In the genomic region with DNA sequence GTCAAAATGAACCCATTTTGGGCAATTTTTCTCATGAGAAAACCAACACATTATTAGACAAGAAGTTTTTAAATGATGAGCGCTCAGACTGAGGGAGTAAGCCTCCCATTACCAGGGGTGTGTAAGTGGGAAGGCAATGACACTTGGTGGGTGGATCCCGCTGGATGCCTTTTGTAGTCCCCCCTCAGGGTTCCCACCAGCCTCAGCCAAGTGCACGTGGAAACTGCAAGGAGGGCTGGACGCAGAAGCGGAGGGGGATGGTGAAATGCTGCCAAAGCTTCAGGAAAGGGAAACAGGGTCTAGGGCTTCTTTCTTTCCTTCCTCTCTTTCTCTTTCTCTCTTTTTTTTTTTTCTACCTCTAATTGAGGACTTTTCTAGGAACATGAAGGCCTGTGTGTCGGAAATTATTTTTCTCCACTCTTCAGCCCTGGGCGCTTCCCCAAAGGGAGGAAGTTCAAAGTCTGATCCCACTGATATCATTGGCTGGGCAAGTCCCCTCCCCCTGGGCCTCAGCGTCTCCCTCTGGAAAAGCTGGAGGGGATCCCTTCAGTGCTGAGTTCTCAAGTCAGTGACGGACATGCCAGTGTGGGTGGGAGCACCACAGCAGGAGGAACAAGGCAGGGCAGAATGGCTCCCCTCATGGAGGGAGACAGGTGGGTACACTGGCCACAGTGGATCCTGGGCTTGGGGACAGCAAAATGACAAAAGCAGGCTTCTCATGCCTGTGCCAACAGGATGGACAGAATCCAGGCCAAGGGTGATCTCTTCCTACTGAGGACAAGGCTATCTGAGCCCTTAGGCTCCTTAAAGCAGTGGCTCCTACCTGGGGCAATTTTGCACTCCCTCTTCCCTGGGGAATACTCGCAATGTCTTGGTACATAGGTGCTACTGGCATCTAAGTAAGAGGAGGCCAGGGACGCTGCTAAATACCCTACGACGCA, we compare ENCODE assay signal across 21 cellular contexts. TPM values are rescaled to one million over a fixed set of nuclear protein-coding genes. Genes with fewer than 3 reads are reported as not detected.
DNase-seq lines count a peak whose midpoint lies in the region; ATAC-seq lines count a peak whose summit lies in the region.
"Had no signal": no experiment of that assay in that cellular context is flagged by ENCODE, and none has a peak within 500 bp of the region (broad histone marks: within the 10 kb centered on the region; RNA-seq: fewer than 3 reads in every experiment).

No MANE protein-coding gene starts in this region.

- H3K14ac ChIP-seq in mesenchymal stem cell (ENCODE audit: low read length in 2 of 2) = peak overlapping the region in 1 of 2 experiments; percentile 19

- no peak for ATAC-seq in stimulated activated naive B cell treated with anti-CD40 and anti-IgM and Interleukin-4, amounts not matched to agents 10 μg/mL and 1 μg/mL and 100 μg/mL, for 72 hours (replicated peaks)
- ATAC-seq in GM18519 (IDR thresholded peaks at IDR 0.05; ENCODE audit: low FRiP score, unreplicated experiment) = no peak
- ATAC-seq: SK-N-SH treated with all-trans-retinoic acid at 6 μM for 48 hours, T-helper 17 cell had no signal

- peak overlapping the region; percentile 71 for H4K91ac ChIP-seq in mesenchymal stem cell (ENCODE audit: low read length)

- H2BK15ac ChIP-seq in mesenchymal stem cell (ENCODE audit: low read depth, poor library complexity, severe bottlenecking) = no peak overlapping the region

- no peak overlapping the region for H3K27ac ChIP-seq in mesenchymal stem cell (ENCODE audit: low read length, poor library complexity, severe bottlenecking)
- H3K27ac ChIP-seq: HL-60 had no signal

- H3K9ac ChIP-seq in mesenchymal stem cell (ENCODE audit: low read length) = no peak overlapping the region

- peaks cover 26% of the 10 kb centered on the region for H3K79me1 ChIP-seq in mesenchymal stem cell (replicated peaks; ENCODE audit: low read length, poor library complexity, severe bottlenecking)

- no peak overlapping the region for H2AFZ ChIP-seq in mesenchymal stem cell (ENCODE audit: low read depth, low read length)

- peaks cover 45% of the 10 kb centered on the region for H3K4me1 ChIP-seq in mesenchymal stem cell (ENCODE audit: control insufficient read depth, insufficient read depth, low read depth, low read length)

- H2BK12ac ChIP-seq in mesenchymal stem cell (ENCODE audit: low read length in 2 of 2) = peak overlapping the region; percentile 24 to 49

- H3K4ac ChIP-seq in mesenchymal stem cell (ENCODE audit: low read depth in 1 of 2, low read length in 2 of 2) = peak overlapping the region in 1 of 2 experiments; percentile 42

- H3K4me2 ChIP-seq in mesenchymal stem cell (ENCODE audit: low read length, poor library complexity, severe bottlenecking) = no peak overlapping the region

- peak overlapping the region in 1 of 2 experiments; percentile 69 for H3K18ac ChIP-seq in mesenchymal stem cell (ENCODE audit: low read depth in 1 of 2, low read length in 2 of 2)

- peaks cover 70% of the 10 kb centered on the region for H3K4me1 Mint-ChIP-seq in dendritic cell treated with granulocyte-macrophage colony-stimulating factor and Interleukin-4, amounts not matched to agents 40 ng/mL and 50 ng/mL, for 4 days (ENCODE audit: low read depth)
- peaks cover 2 to 5% of the 10 kb centered on the region in 2 donors for H3K4me1 Mint-ChIP-seq in stimulated activated naive B cell treated with anti-CD40 and anti-IgM and Interleukin-4, amounts not matched to agents 10 μg/mL and 1 μg/mL and 100 μg/mL, for 72 hours

- peaks cover 11% of the 10 kb centered on the region for H3K36me3 Mint-ChIP-seq in dendritic cell treated with granulocyte-macrophage colony-stimulating factor and Interleukin-4, amounts not matched to agents 40 ng/mL and 50 ng/mL, for 4 days (ENCODE audit: low read depth)
- peaks cover 0 to 3% of the 10 kb centered on the region in 2 donors for H3K36me3 Mint-ChIP-seq in stimulated activated naive B cell treated with anti-CD40 and anti-IgM and Interleukin-4, amounts not matched to agents 10 μg/mL and 1 μg/mL and 100 μg/mL, for 72 hours

- 94% methylated on average over 11 of the region's 13 CpGs for WGBS in mesenchymal stem cell

- H2AK5ac ChIP-seq in mesenchymal stem cell (ENCODE audit: low read length, severe bottlenecking) = peak overlapping the region; percentile 17

- intact Hi-C loops in dendritic cell treated with granulocyte-macrophage colony-stimulating factor and Interleukin-4, amounts not matched to agents 40 ng/mL and 50 ng/mL, for 4 days (cut with micrococcal nuclease) = loop anchor here (5.0 kb wide), 2 partner anchors 64 to 139 kb away; partner anchors contain the start of gene SHB

- H3K23ac ChIP-seq in mesenchymal stem cell (ENCODE audit: low read length in 2 of 2) = peak overlapping the region in 1 of 2 experiments; percentile 3

- peak overlapping the region; percentile 27 for H2BK120ac ChIP-seq in mesenchymal stem cell (ENCODE audit: low read depth, low read length)

- H3K27ac Mint-ChIP-seq in dendritic cell treated with granulocyte-macrophage colony-stimulating factor and Interleukin-4, amounts not matched to agents 40 ng/mL and 50 ng/mL, for 4 days = peak overlapping the region; percentile 22
- peak overlapping the region; percentile 32 for H3K27ac Mint-ChIP-seq in stimulated activated naive B cell treated with anti-CD40 and anti-IgM and Interleukin-4, amounts not matched to agents 10 μg/mL and 1 μg/mL and 100 μg/mL, for 72 hours
- H3K27ac Mint-ChIP-seq: T-helper 17 cell, type B pancreatic cell had no signal

- peaks cover 18 to 59% of the 10 kb centered on the region in 2 experiments for H3K36me3 ChIP-seq in mesenchymal stem cell (ENCODE audit: control insufficient read depth in 1 of 2, insufficient read depth in 2 of 2, low read depth in 1 of 2, low read length in 2 of 2)

- H3K27me3 Mint-ChIP-seq in dendritic cell treated with granulocyte-macrophage colony-stimulating factor and Interleukin-4, amounts not matched to agents 40 ng/mL and 50 ng/mL, for 4 days = no peaks in the 10 kb centered on the region
- H3K27me3 Mint-ChIP-seq in stimulated activated naive B cell treated with anti-CD40 and anti-IgM and Interleukin-4, amounts not matched to agents 10 μg/mL and 1 μg/mL and 100 μg/mL, for 72 hours = peaks cover 0 to 3% of the 10 kb centered on the region in 2 donors
- H3K27me3 Mint-ChIP-seq: type B pancreatic cell had no signal

- H3K27me3 ChIP-seq in mesenchymal stem cell (ENCODE audit: control insufficient read depth in 1 of 2, insufficient read depth in 1 of 2, low read length in 2 of 2) = no peaks in the 10 kb centered on the region

- H4K8ac ChIP-seq in mesenchymal stem cell (ENCODE audit: low read length) = peak overlapping the region; percentile 58

- no peaks in the 10 kb centered on the region for H3K9me3 ChIP-seq in mesenchymal stem cell (ENCODE audit: control insufficient read depth, low read length)

- DNase-seq in NCI-H69 (lab: John Stamatoyannopoulos, UW) (peak; percentile 58), mesenchymal stem cell (no peak)
- no peak for DNase-seq in stimulated activated naive B cell treated with anti-CD40 and anti-IgM and Interleukin-4, amounts not matched to agents 10 μg/mL and 1 μg/mL and 100 μg/mL, for 72 hours
- DNase-seq in activated effector memory CD4-positive, alpha-beta T cell treated with anti-CD3 and anti-CD28 coated beads, Interleukin-2, amount 50 U/mL, for 16 hours = no peak
- no peak for DNase-seq in stimulated activated CD4-positive, alpha-beta T cell treated with anti-CD3 and anti-CD28 coated beads, Interleukin-4, amount 100 ng/mL, for 1 hour
- DNase-seq: activated CD4-positive, alpha-beta T cell treated with anti-CD3 and anti-CD28 coated beads for 4 hours; activated CD8-positive, alpha-beta memory T cell treated with anti-CD3 and anti-CD28 coated beads for 24 hours; activated gamma-delta T cell treated with Interleukin-2 at 50 U/mL for 16 hours; activated T-cell treated with anti-CD3 and anti-CD28 coated beads, Interleukin-2, amount 50 U/mL, for 1 hour; Kasumi-1; mammary epithelial cell; NCI-H2081 treated with DMSO at 0.1 percent for 48 hours; NCI-H446 treated with DMSO at 0.1 percent for 48 hours; stimulated activated CD4-positive, alpha-beta T cell treated with anti-CD3 and anti-CD28 coated beads, Interleukin-1b, Interleukin-23, amount 100 ng/mL, for 48 hours; T-helper 17 cell had no signal

- H3K4me3 Mint-ChIP-seq in dendritic cell treated with granulocyte-macrophage colony-stimulating factor and Interleukin-4, amounts not matched to agents 40 ng/mL and 50 ng/mL, for 4 days = no peak overlapping the region
- H3K4me3 Mint-ChIP-seq in stimulated activated naive B cell treated with anti-CD40 and anti-IgM and Interleukin-4, amounts not matched to agents 10 μg/mL and 1 μg/mL and 100 μg/mL, for 72 hours = no peak overlapping the region
- H3K4me3 Mint-ChIP-seq: T-helper 17 cell, type B pancreatic cell had no signal

- H3K4me3 ChIP-seq in mesenchymal stem cell (ENCODE audit: insufficient read depth in 1 of 2, low read depth in 1 of 2, low read length in 2 of 2) = no peak overlapping the region
- H3K4me3 ChIP-seq: skin epidermis had no signal

- no peaks in the 10 kb centered on the region for H3K9me3 Mint-ChIP-seq in dendritic cell treated with granulocyte-macrophage colony-stimulating factor and Interleukin-4, amounts not matched to agents 40 ng/mL and 50 ng/mL, for 4 days
- H3K9me3 Mint-ChIP-seq in stimulated activated naive B cell treated with anti-CD40 and anti-IgM and Interleukin-4, amounts not matched to agents 10 μg/mL and 1 μg/mL and 100 μg/mL, for 72 hours = no peaks in the 10 kb centered on the region
- H3K9me3 Mint-ChIP-seq: type B pancreatic cell had no signal

- no peak overlapping the region for H2BK5ac ChIP-seq in mesenchymal stem cell (ENCODE audit: low read depth, low read length, poor library complexity, severe bottlenecking)

RNA-seq across cellular contexts. Expression of gene SLC25A51, which starts 24.0 kb away (rescaled TPM):
- 25.1 TPM for polyA plus RNA-seq in mesenchymal stem cell (2013, experiment 1 of 2)
- 24.0 TPM for polyA plus RNA-seq in mesenchymal stem cell (2013, experiment 2 of 2)
